In genomic region chr9:128787583-128788156, GRCh38 we compare ENCODE assay signal across 8 cellular contexts. TPM values are rescaled to one million over a fixed set of nuclear protein-coding genes. Genes with fewer than 3 reads are reported as not detected.
A peak's percentile ranks its signal among the peaks of the same experiment; 100 is the strongest.
DNase-seq lines count a peak whose midpoint lies in the region; ATAC-seq and TF ChIP-seq lines count a peak whose summit lies in the region.

No MANE protein-coding gene starts in this region.

- peaks cover 46% of the 10 kb centered on the region for H3K36me3 Mint-ChIP-seq in activated T-cell treated with anti-CD3 and anti-CD28 coated beads, Interleukin-2, amount 50 U/mL, for 24 hours (ENCODE audit: low read depth)
- peaks cover 6 to 7% of the 10 kb centered on the region in 2 donors for H3K36me3 Mint-ChIP-seq in activated naive CD4-positive, alpha-beta T cell treated with anti-CD3 and anti-CD28 coated beads, Interleukin-2, amount 50 U/mL, for 72 hours

- WGBS in right cardiac atrium: under 1% methylated on average over 8 of the region's 8 CpGs

- ATAC-seq in activated naive CD4-positive, alpha-beta T cell treated with anti-CD3 and anti-CD28 coated beads, Interleukin-2, amount 50 U/mL, for 72 hours: peak in 1 of 2 donors; percentile 17
- ATAC-seq in right cardiac atrium (peak in 1 of 2 donors; percentile 17), GM21367 (IDR thresholded peaks at IDR 0.05; ENCODE audit: unreplicated experiment) (no peak), omental fat pad (ENCODE audit: low FRiP score) (no peak)

- peak; percentile 34 for DNase-seq in activated T-cell treated with anti-CD3 and anti-CD28 coated beads, Interleukin-2, amount 50 U/mL, for 24 hours
- DNase-seq in activated T-cell treated with anti-CD3 and anti-CD28 coated beads for 4 hours: no peak
- DNase-seq in activated naive CD4-positive, alpha-beta T cell treated with anti-CD3 and anti-CD28 coated beads, Interleukin-2, amount 50 U/mL, for 72 hours (ENCODE audit: low spot score in 2 of 2): no peak
- DNase-seq in right cardiac atrium: peak in 1 of 3 donors; percentile 63
- DNase-seq in DMS79 treated with DMSO at 0.1 percent for 48 hours (lab: John Stamatoyannopoulos, UW): no peak
- no peak for DNase-seq in omental fat pad (ENCODE audit: low spot score)

- peak overlapping the region; percentile 90 for H3K27ac Mint-ChIP-seq in activated T-cell treated with anti-CD3 and anti-CD28 coated beads, Interleukin-2, amount 50 U/mL, for 24 hours
- peak overlapping the region; percentile 85 to 96 for H3K27ac Mint-ChIP-seq in activated naive CD4-positive, alpha-beta T cell treated with anti-CD3 and anti-CD28 coated beads, Interleukin-2, amount 50 U/mL, for 72 hours

- no peaks in the 10 kb centered on the region for H3K9me3 Mint-ChIP-seq in activated T-cell treated with anti-CD3 and anti-CD28 coated beads, Interleukin-2, amount 50 U/mL, for 24 hours
- no peaks in the 10 kb centered on the region for H3K9me3 Mint-ChIP-seq in activated naive CD4-positive, alpha-beta T cell treated with anti-CD3 and anti-CD28 coated beads, Interleukin-2, amount 50 U/mL, for 72 hours

- H3K4me3 ChIP-seq in right cardiac atrium (ENCODE audit: low read length): peak overlapping the region; percentile 81
- H3K4me3 ChIP-seq in skin epidermis: peak overlapping the region; percentile 54 to 99 (median 88)

- peak overlapping the region; percentile 88 for H3K4me3 Mint-ChIP-seq in activated T-cell treated with anti-CD3 and anti-CD28 coated beads, Interleukin-2, amount 50 U/mL, for 24 hours

- no peaks in the 10 kb centered on the region for H3K27me3 ChIP-seq in right cardiac atrium (ENCODE audit: control insufficient read depth, insufficient read depth)

- H3K4me1 ChIP-seq in right cardiac atrium (ENCODE audit: control insufficient read depth, insufficient read depth, low read length): peaks cover 6% of the 10 kb centered on the region

- no peaks in the 10 kb centered on the region for H3K9me3 ChIP-seq in right cardiac atrium (ENCODE audit: control insufficient read depth, low read length)

- peaks cover 27% of the 10 kb centered on the region for H3K4me1 Mint-ChIP-seq in activated T-cell treated with anti-CD3 and anti-CD28 coated beads, Interleukin-2, amount 50 U/mL, for 24 hours (ENCODE audit: low read depth)

- H3K27ac ChIP-seq in right cardiac atrium (ENCODE audit: low read length) (peak overlapping the region; percentile 15), skin epidermis (peak overlapping the region; percentile 60 to 97 (median 87))

- no peaks in the 10 kb centered on the region for H3K27me3 Mint-ChIP-seq in activated T-cell treated with anti-CD3 and anti-CD28 coated beads, Interleukin-2, amount 50 U/mL, for 24 hours

- intact Hi-C loops in right cardiac atrium (cut with DNase I): no loop called here

- TF ChIP-seq CTCF in omental fat pad (IDR thresholded peaks at IDR 0.05): no peak

RNA-seq across cellular contexts. Expression of gene TBC1D13, which starts 0.6 kb away (rescaled TPM):
- total RNA-seq in activated naive CD4-positive, alpha-beta T cell treated with anti-CD3 and anti-CD28 coated beads, Interleukin-2, amount 50 U/mL, for 72 hours: 10 to 100 TPM; 15.6 to 22.7 TPM
- total RNA-seq in right cardiac atrium: 10 to 100 TPM; 15.8 to 20.8 (median 19.3) TPM
- polyA plus RNA-seq in right cardiac atrium: 12.5 TPM
- total RNA-seq in omental fat pad: 10 to 100 TPM; 12.1 to 21.4 (median 14.9) TPM

RNA-seq across cellular contexts. Expression of gene ZER1, which starts 15.9 kb away (rescaled TPM):
- total RNA-seq in activated naive CD4-positive, alpha-beta T cell treated with anti-CD3 and anti-CD28 coated beads, Interleukin-2, amount 50 U/mL, for 72 hours: 10 to 100 TPM; 17.3 to 24.9 TPM
- total RNA-seq in right cardiac atrium: 10 to 100 TPM; 40.6 to 56.8 (median 47.2) TPM
- 34.7 TPM for polyA plus RNA-seq in right cardiac atrium
- total RNA-seq in omental fat pad: 10 to 100 TPM; 20.9 to 43.1 (median 30.7) TPM

RNA-seq across cellular contexts. Expression of gene ENDOG, which starts 30.6 kb away (rescaled TPM):
- total RNA-seq in activated naive CD4-positive, alpha-beta T cell treated with anti-CD3 and anti-CD28 coated beads, Interleukin-2, amount 50 U/mL, for 72 hours: 10 to 100 TPM in 1 of 2 donors, 1 to 10 TPM in 1; 8.2 to 16.0 TPM
- total RNA-seq in right cardiac atrium (10 to 100 TPM; 42.9 to 70.5 (median 56.6) TPM), omental fat pad (10 to 100 TPM; 14.1 to 29.9 (median 20.3) TPM)
- 64.5 TPM for polyA plus RNA-seq in right cardiac atrium

RNA-seq across cellular contexts. Expression of gene SPOUT1, which starts 41.9 kb away (rescaled TPM):
- 10 to 100 TPM; 63.8 to 64.9 TPM for total RNA-seq in activated naive CD4-positive, alpha-beta T cell treated with anti-CD3 and anti-CD28 coated beads, Interleukin-2, amount 50 U/mL, for 72 hours
- total RNA-seq in right cardiac atrium (10 to 100 TPM; 13.4 to 22.1 (median 17.2) TPM), omental fat pad (10 to 100 TPM; 15.1 to 25.1 (median 21.2) TPM)
- polyA plus RNA-seq in right cardiac atrium: 11.9 TPM
